Comparison of ENCODE assay signal across 19 cellular contexts in the genomic region with DNA sequence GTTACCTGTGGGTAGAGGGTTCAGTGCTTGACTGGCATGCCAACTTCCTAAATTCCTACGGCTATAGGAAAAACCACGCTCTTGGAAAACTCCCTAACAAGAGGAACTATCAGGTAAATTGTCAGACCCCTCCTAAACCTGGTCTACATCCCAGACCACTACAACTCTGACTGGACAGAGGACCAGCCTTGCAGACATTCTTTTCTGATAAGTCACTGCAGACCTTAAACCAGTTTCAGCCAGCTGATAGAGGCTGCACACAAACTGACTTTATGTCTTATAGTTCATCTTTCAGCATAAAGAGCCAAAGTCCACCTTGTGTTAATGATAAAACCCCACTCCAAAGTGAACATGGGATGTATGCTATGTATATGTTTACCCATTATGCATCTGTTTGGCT.
DNase-seq lines count a peak whose midpoint lies in the region; ATAC-seq and TF ChIP-seq lines count a peak whose summit lies in the region.
"Had no signal": no experiment of that assay in that cellular context is flagged by ENCODE, and none has a peak within 500 bp of the region (broad histone marks: within the 10 kb centered on the region; RNA-seq: fewer than 3 reads in every experiment).

No MANE protein-coding gene starts in this region.

- TF ChIP-seq EP300 in gastroesophageal sphincter (IDR thresholded peaks at IDR 0.05): no peak

- H3K27me3 ChIP-seq in ascending aorta (no peaks in the 10 kb centered on the region), gastroesophageal sphincter (no peaks in the 10 kb centered on the region)
- H3K27me3 ChIP-seq: MG63, Peyer's patch had no signal

- in situ Hi-C loops in astrocyte of the spinal cord (cut with HindIII; ENCODE audit: low sequenced_read_pairs): no loop called here

- no peaks in the 10 kb centered on the region for H3K4me1 ChIP-seq in ascending aorta
- no peaks in the 10 kb centered on the region for H3K4me1 ChIP-seq in gastroesophageal sphincter
- H3K4me1 ChIP-seq: Peyer's patch had no signal

- no peak for TF ChIP-seq POLR2A in gastroesophageal sphincter (IDR thresholded peaks at IDR 0.05)

- H3K27ac ChIP-seq in ascending aorta (no peak overlapping the region), gastroesophageal sphincter (no peak overlapping the region)
- H3K27ac ChIP-seq: Peyer's patch had no signal

- no peaks in the 10 kb centered on the region for H3K36me3 ChIP-seq in ascending aorta
- H3K36me3 ChIP-seq in gastroesophageal sphincter: no peaks in the 10 kb centered on the region
- H3K36me3 ChIP-seq: MG63, Peyer's patch had no signal

- 96% methylated on average over 2 of the region's 2 CpGs; no CpG with 5 or more reads in 1 of the 2 donors for WGBS in gastroesophageal sphincter (ENCODE audit: low coverage in 1 of 2), 2 donors

- H3K9me3 ChIP-seq in ascending aorta (no peaks in the 10 kb centered on the region), gastroesophageal sphincter (no peaks in the 10 kb centered on the region)
- H3K9me3 ChIP-seq: MG63, Peyer's patch had no signal

- intact Hi-C loops in ascending aorta (cut with DNase I): no loop called here

- TF ChIP-seq CTCF in astrocyte of the spinal cord (IDR thresholded peaks at IDR 0.05; ENCODE audit: low read depth, low read length) (no peak), ascending aorta (IDR thresholded peaks at IDR 0.05) (no peak), gastroesophageal sphincter (IDR thresholded peaks at IDR 0.05) (no peak)

- H3K4me3 ChIP-seq in astrocyte of the spinal cord (ENCODE audit: low read depth, low read length) (no peak overlapping the region), ascending aorta (no peak overlapping the region), gastroesophageal sphincter (no peak overlapping the region)
- H3K4me3 ChIP-seq: MG63, Peyer's patch had no signal

- no peak for ATAC-seq in gastroesophageal sphincter
- ATAC-seq: HCT116 had no signal

- DNase-seq in HT-29 (ENCODE audit: low spot score) (peak; percentile 12), astrocyte of the spinal cord (ENCODE audit: low read depth, low spot score) (peak; percentile 31), islet precursor cell (peak; percentile 67), renal cortical epithelial cell (ENCODE audit: low read depth) (peak; percentile 68), ascending aorta (ENCODE audit: low spot score in 2 of 2) (no peak), dedifferentiated amniotic fluid mesenchymal stem cell (ENCODE audit: extremely low spot score) (no peak), NCI-H1436 treated with DMSO at 0.1 percent for 48 hours (lab: John Stamatoyannopoulos, UW) (no peak)
- DNase-seq: Calu3; CD4-positive, CD25-positive, alpha-beta regulatory T cell; DMS79; KBM-7; MG63; NCI-H1105; NCI-H1930; NCI-H2171; Peyer's patch; SHP77 had no signal

Comparison
In these comparisons a context has a peak if more than half of its experiments do, and no peak if none do; other contexts are left out.
1. DNase-seq: peak in HT-29 (single experiment), astrocyte of the spinal cord (single experiment), islet precursor cell (single experiment) and renal cortical epithelial cell (single experiment); none in ascending aorta (0 of 2), dedifferentiated amniotic fluid mesenchymal stem cell (single experiment) and NCI-H1436 treated with DMSO at 0.1 percent for 48 hours (single experiment).